In the genomic region with DNA sequence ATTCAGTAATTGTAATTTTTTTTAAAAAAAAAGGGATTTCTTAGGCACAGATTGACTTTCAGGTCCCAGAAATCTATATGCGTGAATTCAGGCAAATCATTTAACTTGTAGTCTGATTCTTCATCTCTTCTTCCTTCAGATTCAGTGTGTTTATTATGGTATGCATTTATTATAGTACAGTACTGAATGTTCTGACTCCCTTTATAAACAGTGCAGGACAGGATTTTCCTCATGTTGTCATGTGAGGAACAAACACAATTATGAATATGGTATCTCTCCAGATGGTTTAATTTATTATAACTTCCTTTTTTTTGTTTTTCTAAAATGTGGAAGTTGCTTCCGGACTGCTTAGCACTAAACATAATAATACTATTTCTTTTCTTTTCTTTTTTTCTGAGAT, we compare ENCODE assay signal across 20 cellular contexts.
"Had no signal": no experiment of that assay in that cellular context is flagged by ENCODE, and none has a peak within 500 bp of the region (broad histone marks: within the 10 kb centered on the region; RNA-seq: fewer than 3 reads in every experiment).

No MANE protein-coding gene starts in this region.

- H3K4me3 ChIP-seq: esophagus muscularis mucosa, gastroesophageal sphincter, left ventricle myocardium inferior, spleen, thoracic aorta, transverse colon had no signal

- ATAC-seq: gastroesophageal sphincter; naive thymus-derived CD4-positive, alpha-beta T cell; sciatic nerve; stimulated activated naive B cell treated with anti-CD40 and anti-IgM and Interleukin-4, amounts not matched to agents 10 μg/mL and 1 μg/mL and 100 μg/mL, for 72 hours; stimulated activated naive CD8-positive, alpha-beta T cell treated with anti-CD3 and anti-CD28 coated beads, Interleukin-15, amount 100 ng/mL, for 72 hours had no signal

- H3K4me1 ChIP-seq: spleen had no signal

- H3K27ac ChIP-seq: epithelial cell of prostate, left ventricle myocardium inferior, spleen, thoracic aorta had no signal

- H3K9me3 ChIP-seq: esophagus muscularis mucosa, gastroesophageal sphincter, left ventricle myocardium inferior, thoracic aorta, transverse colon had no signal

- DNase-seq: cortex of kidney; effector memory CD4-positive, alpha-beta T cell; foreskin fibroblast; glutamatergic neuron; islet precursor cell; left ventricle myocardium inferior; mesendoderm; naive thymus-derived CD4-positive, alpha-beta T cell; nephron progenitor cell; spleen; stimulated activated CD4-positive, alpha-beta T cell treated with anti-CD3 and anti-CD28 coated beads, Interleukin-2, amount 100 ng/mL, for 24 hours; stimulated activated CD4-positive, alpha-beta T cell treated with anti-CD3 and anti-CD28 coated beads, Interleukin-4, amount 100 ng/mL, for 4 hours; stimulated activated naive B cell treated with anti-CD40 and anti-IgM and Interleukin-4, amounts not matched to agents 10 μg/mL and 1 μg/mL and 100 μg/mL, for 72 hours; stimulated activated naive CD8-positive, alpha-beta T cell treated with anti-CD3 and anti-CD28 coated beads, Interleukin-15, amount 100 ng/mL, for 72 hours; transverse colon had no signal

- H3K27me3 ChIP-seq: esophagus muscularis mucosa, gastroesophageal sphincter, spleen, transverse colon had no signal
